In genomic region chr17:67245073-67245693, GRCh38 we compare ENCODE assay signal across 1 cellular context.
TF ChIP-seq lines count a peak whose summit lies in the region.

A gene with protein sequence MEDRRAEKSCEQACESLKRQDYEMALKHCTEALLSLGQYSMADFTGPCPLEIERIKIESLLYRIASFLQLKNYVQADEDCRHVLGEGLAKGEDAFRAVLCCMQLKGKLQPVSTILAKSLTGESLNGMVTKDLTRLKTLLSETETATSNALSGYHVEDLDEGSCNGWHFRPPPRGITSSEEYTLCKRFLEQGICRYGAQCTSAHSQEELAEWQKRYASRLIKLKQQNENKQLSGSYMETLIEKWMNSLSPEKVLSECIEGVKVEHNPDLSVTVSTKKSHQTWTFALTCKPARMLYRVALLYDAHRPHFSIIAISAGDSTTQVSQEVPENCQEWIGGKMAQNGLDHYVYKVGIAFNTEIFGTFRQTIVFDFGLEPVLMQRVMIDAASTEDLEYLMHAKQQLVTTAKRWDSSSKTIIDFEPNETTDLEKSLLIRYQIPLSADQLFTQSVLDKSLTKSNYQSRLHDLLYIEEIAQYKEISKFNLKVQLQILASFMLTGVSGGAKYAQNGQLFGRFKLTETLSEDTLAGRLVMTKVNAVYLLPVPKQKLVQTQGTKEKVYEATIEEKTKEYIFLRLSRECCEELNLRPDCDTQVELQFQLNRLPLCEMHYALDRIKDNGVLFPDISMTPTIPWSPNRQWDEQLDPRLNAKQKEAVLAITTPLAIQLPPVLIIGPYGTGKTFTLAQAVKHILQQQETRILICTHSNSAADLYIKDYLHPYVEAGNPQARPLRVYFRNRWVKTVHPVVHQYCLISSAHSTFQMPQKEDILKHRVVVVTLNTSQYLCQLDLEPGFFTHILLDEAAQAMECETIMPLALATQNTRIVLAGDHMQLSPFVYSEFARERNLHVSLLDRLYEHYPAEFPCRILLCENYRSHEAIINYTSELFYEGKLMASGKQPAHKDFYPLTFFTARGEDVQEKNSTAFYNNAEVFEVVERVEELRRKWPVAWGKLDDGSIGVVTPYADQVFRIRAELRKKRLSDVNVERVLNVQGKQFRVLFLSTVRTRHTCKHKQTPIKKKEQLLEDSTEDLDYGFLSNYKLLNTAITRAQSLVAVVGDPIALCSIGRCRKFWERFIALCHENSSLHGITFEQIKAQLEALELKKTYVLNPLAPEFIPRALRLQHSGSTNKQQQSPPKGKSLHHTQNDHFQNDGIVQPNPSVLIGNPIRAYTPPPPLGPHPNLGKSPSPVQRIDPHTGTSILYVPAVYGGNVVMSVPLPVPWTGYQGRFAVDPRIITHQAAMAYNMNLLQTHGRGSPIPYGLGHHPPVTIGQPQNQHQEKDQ (N-terminal part only) (minus strand): TSS chr17:67245196. CDS start chr17:67218804, 26,392 bp downstream.

TF ChIP-seq in HepG2, 621 proteins besides CTCF, POLR2A, EP300 and RAD21 (continued from another document and continues in another):
- TF ChIP-seq PRDM15 (CRISPR knock-in tag; IDR thresholded peaks at IDR 0.05) (no peak; the same call in 1 of the 2 replicates), SRSF1 (optimal IDR thresholded peaks at IDR 0.05; ENCODE audit: low read depth, low read length) (peak; percentile 24), ZNF775 (CRISPR knock-in tag; IDR thresholded peaks at IDR 0.05; ENCODE audit: borderline replicate concordance) (peak; percentile 81; the same call in 1 of the 2 replicates), ZNF263 (CRISPR knock-in tag; IDR thresholded peaks at IDR 0.05) (0 out of 2 replicates have a peak, but pooled peaks have one; percentile 0), BCL6 (CRISPR knock-in tag; IDR thresholded peaks at IDR 0.05) (no peak; the same call in 1 of the 2 replicates), ELF1 (CRISPR knock-in tag; IDR thresholded peaks at IDR 0.05) (no peak), ZNF224 (CRISPR knock-in tag; IDR thresholded peaks at IDR 0.05) (peak; percentile 95), ZNF431 (CRISPR knock-in tag; IDR thresholded peaks at IDR 0.05; ENCODE audit: borderline replicate concordance, low read depth) (peak; percentile 58; the same call in 1 of the 2 replicates), SP5 (CRISPR knock-in tag; IDR thresholded peaks at IDR 0.05; ENCODE audit: borderline replicate concordance, low read depth) (peak; percentile 71; the same call in 1 of the 2 replicates), MEIS1 (CRISPR knock-in tag; IDR thresholded peaks at IDR 0.05; ENCODE audit: borderline replicate concordance) (no peak), NCOA1 (CRISPR knock-in tag; IDR thresholded peaks at IDR 0.05) (no peak; the same call in 1 of the 2 replicates), ZNF335 (CRISPR knock-in tag; IDR thresholded peaks at IDR 0.05) (no peak), ZNF460 (CRISPR knock-in tag; IDR thresholded peaks at IDR 0.05; ENCODE audit: borderline replicate concordance) (no peak), ZNF740 (CRISPR knock-in tag; IDR thresholded peaks at IDR 0.05) (no peak), GABPB1 (CRISPR knock-in tag; IDR thresholded peaks at IDR 0.05) (peak; percentile 65), TAF1 (CRISPR knock-in tag; IDR thresholded peaks at IDR 0.05) (peak; percentile 40), FOXA3 (CRISPR knock-in tag; IDR thresholded peaks at IDR 0.05) (no peak), NFKB2 (CRISPR knock-in tag; IDR thresholded peaks at IDR 0.05; ENCODE audit: borderline replicate concordance) (0 out of 2 replicates have a peak, but pooled peaks have one; percentile 9), POGZ (CRISPR knock-in tag; IDR thresholded peaks at IDR 0.05) (no peak; the same call in 1 of the 2 replicates), CENPBD1 (CRISPR knock-in tag; IDR thresholded peaks at IDR 0.05; ENCODE audit: borderline replicate concordance, low read depth) (peak; percentile 51; the same call in 1 of the 2 replicates), ZC3H13 (CRISPR knock-in tag; IDR thresholded peaks at IDR 0.05) (peak; percentile 59), SAFB2 (CRISPR knock-in tag; IDR thresholded peaks at IDR 0.05; ENCODE audit: borderline replicate concordance, low read depth) (0 out of 2 replicates have a peak, but pooled peaks have one; percentile 12), XBP1 (CRISPR knock-in tag; IDR thresholded peaks at IDR 0.05) (no peak), ZNF737 (CRISPR knock-in tag; IDR thresholded peaks at IDR 0.05; ENCODE audit: borderline replicate concordance) (no peak), NBN (conservative IDR thresholded peaks at IDR 0.05) (no peak), HNF4G (IDR thresholded peaks at IDR 0.05; ENCODE audit: borderline replicate concordance, low read depth, low read length) (peak; percentile 74), HNF4G (CRISPR knock-in tag; IDR thresholded peaks at IDR 0.05; ENCODE audit: borderline replicate concordance, low read depth) (no peak), ZNF510 (CRISPR knock-in tag; IDR thresholded peaks at IDR 0.05; ENCODE audit: low read depth) (no peak), ZBTB2 (CRISPR knock-in tag; IDR thresholded peaks at IDR 0.05; ENCODE audit: low read depth) (peak; percentile 75), ZNF383 (CRISPR knock-in tag; IDR thresholded peaks at IDR 0.05; ENCODE audit: borderline replicate concordance) (no peak), ETV5 (CRISPR knock-in tag; IDR thresholded peaks at IDR 0.05; ENCODE audit: borderline replicate concordance) (0 out of 2 replicates have a peak, but pooled peaks have one; percentile 29), ZNF180 (CRISPR knock-in tag; IDR thresholded peaks at IDR 0.05; ENCODE audit: borderline replicate concordance, low read depth) (no peak), ZFP41 (CRISPR knock-in tag; IDR thresholded peaks at IDR 0.05; ENCODE audit: borderline replicate concordance) (no peak), ZNF275 (CRISPR knock-in tag; IDR thresholded peaks at IDR 0.05; ENCODE audit: borderline replicate concordance) (no peak), TSC22D2 (CRISPR knock-in tag; IDR thresholded peaks at IDR 0.05; ENCODE audit: borderline replicate concordance) (no peak)
- TF ChIP-seq, protein P1, sequence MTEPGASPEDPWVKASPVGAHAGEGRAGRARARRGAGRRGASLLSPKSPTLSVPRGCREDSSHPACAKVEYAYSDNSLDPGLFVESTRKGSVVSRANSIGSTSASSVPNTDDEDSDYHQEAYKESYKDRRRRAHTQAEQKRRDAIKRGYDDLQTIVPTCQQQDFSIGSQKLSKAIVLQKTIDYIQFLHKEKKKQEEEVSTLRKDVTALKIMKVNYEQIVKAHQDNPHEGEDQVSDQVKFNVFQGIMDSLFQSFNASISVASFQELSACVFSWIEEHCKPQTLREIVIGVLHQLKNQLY (CRISPR knock-in tag; IDR thresholded peaks at IDR 0.05): 0 out of 2 replicates have a peak, but pooled peaks have one; percentile 0
- TF ChIP-seq, protein P2, sequence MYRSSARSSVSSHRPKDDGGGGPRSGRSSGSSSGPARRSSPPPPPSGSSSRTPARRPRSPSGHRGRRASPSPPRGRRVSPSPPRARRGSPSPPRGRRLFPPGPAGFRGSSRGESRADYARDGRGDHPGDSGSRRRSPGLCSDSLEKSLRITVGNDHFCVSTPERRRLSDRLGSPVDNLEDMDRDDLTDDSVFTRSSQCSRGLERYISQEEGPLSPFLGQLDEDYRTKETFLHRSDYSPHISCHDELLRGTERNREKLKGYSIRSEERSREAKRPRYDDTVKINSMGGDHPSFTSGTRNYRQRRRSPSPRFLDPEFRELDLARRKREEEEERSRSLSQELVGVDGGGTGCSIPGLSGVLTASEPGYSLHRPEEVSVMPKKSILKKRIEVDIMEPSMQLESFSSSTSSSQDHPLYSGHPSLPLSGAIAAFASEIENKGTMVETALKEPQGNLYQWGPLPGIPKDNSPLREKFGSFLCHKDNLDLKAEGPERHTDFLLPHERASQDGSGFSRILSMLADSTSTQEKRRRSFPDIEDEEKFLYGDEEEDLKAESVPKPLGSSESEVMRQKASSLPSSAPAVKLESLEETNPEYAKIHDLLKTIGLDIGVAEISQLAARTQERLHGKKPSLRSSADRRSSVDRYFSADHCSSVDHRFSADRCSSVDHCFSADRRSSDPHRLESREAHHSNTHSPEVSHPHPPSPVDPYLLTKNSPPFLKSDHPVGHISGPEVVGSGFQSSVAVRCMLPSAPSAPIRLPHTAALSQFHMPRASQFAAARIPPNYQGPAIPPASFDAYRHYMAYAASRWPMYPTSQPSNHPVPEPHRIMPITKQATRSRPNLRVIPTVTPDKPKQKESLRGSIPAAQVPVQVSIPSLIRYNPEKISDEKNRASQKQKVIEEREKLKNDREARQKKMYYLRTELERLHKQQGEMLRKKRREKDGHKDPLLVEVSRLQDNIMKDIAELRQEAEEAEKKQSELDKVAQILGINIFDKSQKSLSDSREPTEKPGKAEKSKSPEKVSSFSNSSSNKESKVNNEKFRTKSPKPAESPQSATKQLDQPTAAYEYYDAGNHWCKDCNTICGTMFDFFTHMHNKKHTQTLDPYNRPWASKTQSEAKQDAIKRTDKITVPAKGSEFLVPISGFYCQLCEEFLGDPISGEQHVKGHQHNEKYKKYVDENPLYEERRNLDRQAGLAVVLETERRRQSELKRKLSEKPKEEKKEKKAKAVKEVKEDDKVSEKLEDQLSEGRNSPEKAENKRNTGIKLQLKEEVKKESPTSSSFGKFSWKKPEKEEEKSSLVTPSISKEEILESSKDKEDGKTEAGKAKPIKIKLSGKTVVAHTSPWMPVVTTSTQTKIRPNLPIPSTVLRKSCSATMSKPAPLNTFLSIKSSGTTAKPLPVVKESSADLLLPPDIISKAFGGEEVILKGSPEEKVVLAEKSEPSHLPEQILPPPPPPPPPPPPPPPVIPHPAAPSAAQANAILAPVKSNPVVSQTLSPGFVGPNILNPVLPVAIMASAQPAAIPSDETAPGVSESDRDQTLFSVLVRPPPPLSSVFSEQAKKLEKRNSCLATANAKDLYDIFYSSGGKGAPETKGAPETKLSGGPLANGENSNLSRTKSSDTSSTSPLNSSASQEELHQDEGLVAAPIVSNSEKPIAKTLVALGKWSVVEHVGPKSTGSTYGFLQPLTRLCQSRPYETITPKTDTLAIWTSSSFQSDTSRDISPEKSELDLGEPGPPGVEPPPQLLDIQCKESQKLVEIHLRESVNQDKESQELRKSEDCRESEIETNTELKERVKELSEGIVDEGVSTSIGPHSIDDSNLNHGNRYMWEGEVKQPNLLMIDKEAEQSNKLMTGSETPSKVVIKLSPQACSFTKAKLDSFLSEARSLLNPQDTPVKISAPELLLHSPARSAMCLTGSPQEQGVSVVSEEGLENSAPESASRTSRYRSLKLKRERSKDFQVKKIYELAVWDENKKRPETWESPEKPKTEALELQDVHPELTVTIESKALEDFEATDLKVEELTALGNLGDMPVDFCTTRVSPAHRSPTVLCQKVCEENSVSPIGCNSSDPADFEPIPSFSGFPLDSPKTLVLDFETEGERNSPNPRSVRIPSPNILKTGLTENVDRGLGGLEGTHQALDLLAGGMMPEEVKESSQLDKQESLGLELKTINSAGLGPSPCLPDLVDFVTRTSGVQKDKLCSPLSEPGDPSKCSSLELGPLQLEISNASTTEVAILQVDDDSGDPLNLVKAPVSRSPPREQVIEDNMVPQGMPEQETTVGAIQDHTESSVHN (CRISPR knock-in tag; IDR thresholded peaks at IDR 0.05): 0 out of 2 replicates have a peak, but pooled peaks have one; percentile 21
- TF ChIP-seq, protein P3, sequence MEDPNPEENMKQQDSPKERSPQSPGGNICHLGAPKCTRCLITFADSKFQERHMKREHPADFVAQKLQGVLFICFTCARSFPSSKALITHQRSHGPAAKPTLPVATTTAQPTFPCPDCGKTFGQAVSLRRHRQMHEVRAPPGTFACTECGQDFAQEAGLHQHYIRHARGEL (CRISPR knock-in tag; IDR thresholded peaks at IDR 0.05): no peak
